ENCODE assay signal across 10 cellular contexts in the genomic region with DNA sequence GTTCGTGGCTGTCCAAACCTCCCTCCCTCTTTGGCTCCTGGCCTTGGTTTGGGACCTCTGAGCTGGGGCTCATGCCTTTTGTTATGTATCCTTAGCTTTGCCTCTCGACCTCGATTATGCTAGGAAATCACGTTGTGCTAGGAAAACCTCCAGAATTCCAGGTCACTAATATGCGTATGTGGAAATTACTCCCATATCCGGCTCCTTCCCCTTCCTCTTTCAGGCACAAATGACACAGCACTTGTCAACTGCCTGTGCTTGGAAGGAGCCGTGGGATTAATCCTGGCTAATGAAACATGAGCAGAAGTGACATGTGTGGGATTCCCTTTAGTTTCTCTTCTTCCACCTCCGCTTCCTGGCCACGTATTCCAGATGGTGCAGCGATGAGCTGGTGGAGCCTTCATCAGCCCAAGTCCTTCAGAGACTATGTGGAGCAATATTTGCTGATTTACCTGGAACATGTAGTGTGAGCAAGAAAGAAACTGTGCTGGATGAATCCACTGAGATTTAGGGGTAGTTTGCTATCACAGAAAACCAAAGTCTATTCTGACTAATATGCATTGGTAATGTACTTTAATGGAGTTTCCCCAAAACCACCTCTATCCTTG.
DNase-seq lines count a peak whose midpoint lies in the region; ATAC-seq and TF ChIP-seq lines count a peak whose summit lies in the region.
"Had no signal": no experiment of that assay in that cellular context is flagged by ENCODE, and none has a peak within 500 bp of the region (broad histone marks: within the 10 kb centered on the region; RNA-seq: fewer than 3 reads in every experiment).

No MANE protein-coding gene starts in this region.

- DNase-seq in G401 (ENCODE audit: low spot score): peak; percentile 41
- DNase-seq in effector CD4-positive, alpha-beta T cell: no peak
- no peak for DNase-seq in MM.1S
- DNase-seq in DMS53 (lab: John Stamatoyannopoulos, UW): no peak
- DNase-seq: immature natural killer cell, PC-3 had no signal

- H3K36me3 Mint-ChIP-seq in nephron (ENCODE audit: low read depth): no peaks in the 10 kb centered on the region
- H3K36me3 Mint-ChIP-seq: immature natural killer cell had no signal

- no peak for TF ChIP-seq CTCF in nephron (IDR thresholded peaks at IDR 0.05; ENCODE audit: unreplicated experiment in 3 of 3)
- no peak for TF ChIP-seq CTCF in MM.1S (IDR thresholded peaks at IDR 0.05; ENCODE audit: low read length)

- H2AFZ ChIP-seq in MM.1S (ENCODE audit: low read length): no peak overlapping the region

- ATAC-seq in HG02798 (IDR thresholded peaks at IDR 0.05; ENCODE audit: poor library complexity, unreplicated experiment): peak; percentile 42
- no peak for ATAC-seq in HG03039 (IDR thresholded peaks at IDR 0.05; ENCODE audit: unreplicated experiment)
- ATAC-seq: PC-3 had no signal

- H3K9ac ChIP-seq in duodenal mucosa (ENCODE audit: low read depth in 1 of 2, low read length in 2 of 2): no peak overlapping the region
- H3K9ac ChIP-seq in MM.1S (ENCODE audit: low read length): no peak overlapping the region

- peak overlapping the region; percentile 30 for H3K27ac ChIP-seq in duodenal mucosa (ENCODE audit: low read depth, low read length)
- no peak overlapping the region for H3K27ac ChIP-seq in MM.1S (ENCODE audit: low read length)

- H3K4me3 Mint-ChIP-seq in nephron: peak overlapping the region in 2 of 3 experiments; percentile 13 to 66
- H3K4me3 Mint-ChIP-seq: immature natural killer cell had no signal

- no peaks in the 10 kb centered on the region for H4K20me1 ChIP-seq in MM.1S (ENCODE audit: insufficient read depth, low read length)

- no peaks in the 10 kb centered on the region for H3K9me3 Mint-ChIP-seq in nephron
- H3K9me3 Mint-ChIP-seq: immature natural killer cell had no signal

- no peaks in the 10 kb centered on the region for H3K9me3 ChIP-seq in duodenal mucosa (ENCODE audit: control insufficient read depth in 1 of 2, low read length in 2 of 2)
- no peaks in the 10 kb centered on the region for H3K9me3 ChIP-seq in MM.1S (replicated peaks; ENCODE audit: insufficient read depth, low read length)

- H3F3A ChIP-seq in MM.1S (ENCODE audit: insufficient read depth, low read length): no peaks in the 10 kb centered on the region

- H3K27me3 Mint-ChIP-seq in nephron (ENCODE audit: low read depth): peaks cover 4% of the 10 kb centered on the region

- H3K27me3 ChIP-seq in duodenal mucosa (ENCODE audit: control insufficient read depth in 1 of 2, insufficient read depth in 2 of 2, low read length in 2 of 2): no peaks in the 10 kb centered on the region
- H3K27me3 ChIP-seq in MM.1S (replicated peaks; ENCODE audit: insufficient read depth, low read length): no peaks in the 10 kb centered on the region

- H3K9me2 ChIP-seq in MM.1S (replicated peaks; ENCODE audit: insufficient read depth, low read length): no peaks in the 10 kb centered on the region

- in situ Hi-C loops in G401 (cut with HindIII; ENCODE audit: low sequenced_read_pairs): no loop called here

- H3K36me3 ChIP-seq in duodenal mucosa (ENCODE audit: control insufficient read depth in 1 of 2, insufficient read depth in 2 of 2, low read length in 2 of 2) (no peaks in the 10 kb centered on the region), MM.1S (replicated peaks; ENCODE audit: insufficient read depth, low read length) (no peaks in the 10 kb centered on the region)

- H3K79me2 ChIP-seq in MM.1S (ENCODE audit: low read length): no peaks in the 10 kb centered on the region

- no peak overlapping the region for H3K4me2 ChIP-seq in MM.1S (ENCODE audit: low read depth, low read length)

- peaks cover 70% of the 10 kb centered on the region for H3K4me1 Mint-ChIP-seq in nephron
- H3K4me1 Mint-ChIP-seq: immature natural killer cell had no signal

- no peak overlapping the region for H3K4me3 ChIP-seq in duodenal mucosa (ENCODE audit: low read depth in 1 of 2, low read length in 2 of 2)
- H3K4me3 ChIP-seq in MM.1S (ENCODE audit: low read length): no peak overlapping the region

- peak overlapping the region; percentile 82 to 92 (median 85) for H3K27ac Mint-ChIP-seq in nephron
- H3K27ac Mint-ChIP-seq: immature natural killer cell had no signal

- H3K4me1 ChIP-seq in duodenal mucosa (ENCODE audit: control insufficient read depth in 1 of 2, insufficient read depth in 2 of 2, low read length in 2 of 2): peaks cover 4 to 9% of the 10 kb centered on the region in 2 donors
- no peaks in the 10 kb centered on the region for H3K4me1 ChIP-seq in MM.1S (ENCODE audit: low read length)
